Comparison of ENCODE assay signal across 9 cellular contexts in genomic region chr9:134585746-134586706, GRCh38. TPM values are rescaled to one million over a fixed set of nuclear protein-coding genes. Genes with fewer than 3 reads are reported as not detected.
A peak's percentile ranks its signal among the peaks of the same experiment; 100 is the strongest.
DNase-seq lines count a peak whose midpoint lies in the region; TF ChIP-seq lines count a peak whose summit lies in the region.
"Had no signal": no experiment of that assay in that cellular context is flagged by ENCODE, and none has a peak within 500 bp of the region (broad histone marks: within the 10 kb centered on the region; RNA-seq: fewer than 3 reads in every experiment).

No MANE protein-coding gene starts in this region.

- H3K14ac ChIP-seq in trophoblast cell (ENCODE audit: low read length) = no peak overlapping the region

- no peak overlapping the region for H3K4me2 ChIP-seq in trophoblast cell (ENCODE audit: low read length)

- no peaks in the 10 kb centered on the region for H3K36me3 ChIP-seq in trophoblast cell (ENCODE audit: control insufficient read depth in 1 of 2, insufficient read depth in 2 of 2, low read length in 2 of 2)

- no peak overlapping the region for H3K27ac ChIP-seq in trophoblast cell (ENCODE audit: low read depth, low read length)

- H3K9ac ChIP-seq in trophoblast cell (ENCODE audit: low read length) = no peak overlapping the region

- no peaks in the 10 kb centered on the region for H3K79me2 ChIP-seq in trophoblast cell (ENCODE audit: control insufficient read depth, insufficient read depth, low read length, poor library complexity)

- H3K79me1 ChIP-seq in trophoblast cell (ENCODE audit: low read length) = peaks cover 4% of the 10 kb centered on the region

- H4K8ac ChIP-seq in trophoblast cell (ENCODE audit: low read depth, low read length) = no peak overlapping the region

- no peak overlapping the region for H4K12ac ChIP-seq in trophoblast cell (ENCODE audit: low read depth, low read length)

- H2AK5ac ChIP-seq in trophoblast cell (ENCODE audit: low read length) = no peak overlapping the region

- peak; percentile 34 for TF ChIP-seq CTCF in choroid plexus epithelial cell (conservative IDR thresholded peaks at IDR 0.05; ENCODE audit: low read depth, low read length)

- H3K4ac ChIP-seq in trophoblast cell (ENCODE audit: low read depth, low read length) = no peak overlapping the region

- no peaks in the 10 kb centered on the region for H3K9me3 ChIP-seq in trophoblast cell (ENCODE audit: insufficient read depth, low read depth, low read length)

- no peak overlapping the region for H2BK120ac ChIP-seq in trophoblast cell (ENCODE audit: insufficient read depth, low read length, poor library complexity)

- no CpG with 5 or more reads among the region's 28 CpGs for WGBS in trophoblast cell (ENCODE audit: extremely low coverage, insufficient coverage, insufficient read length)

- H3K4me3 ChIP-seq in choroid plexus epithelial cell (ENCODE audit: low read depth, low read length) = no peak overlapping the region
- no peak overlapping the region for H3K4me3 ChIP-seq in trophoblast cell (ENCODE audit: low read depth, low read length)

- no peak overlapping the region for H3K23ac ChIP-seq in trophoblast cell (ENCODE audit: low read length)

- peak overlapping the region; percentile 20 for H4K91ac ChIP-seq in trophoblast cell (ENCODE audit: low read depth, low read length)

- no peak overlapping the region for H3K18ac ChIP-seq in trophoblast cell (ENCODE audit: low read length)

- no peak overlapping the region for H2AFZ ChIP-seq in trophoblast cell (ENCODE audit: insufficient read depth, low read length, poor library complexity)

- peaks cover 2 to 12% of the 10 kb centered on the region in 2 experiments for H3K4me1 ChIP-seq in trophoblast cell (ENCODE audit: control insufficient read depth in 1 of 2, insufficient read depth in 2 of 2, low read length in 2 of 2)

- DNase-seq in EH (ENCODE audit: low read depth) (peak; percentile 84), NCI-H524 (lab: John Stamatoyannopoulos, UW) (peak; percentile 40 to 83), choroid plexus epithelial cell (ENCODE audit: low read depth) (peak; percentile 58), trophoblast cell (peak; percentile 39 to 53), NCI-H82 (lab: John Stamatoyannopoulos, UW) (no peak), NAMALWA (ENCODE audit: low spot score) (no peak)
- DNase-seq in stimulated activated CD4-positive, alpha-beta T cell treated with anti-CD3 and anti-CD28 coated beads, Interleukin-1b, Interleukin-23, amount 100 ng/mL, for 48 hours = no peak
- DNase-seq in activated CD4-positive, alpha-beta T cell treated with anti-CD3 and anti-CD28 coated beads, Interleukin-2, amount 50 U/mL, for 4 hours = no peak
- DNase-seq: NCI-H1436 had no signal

- H3K27me3 ChIP-seq in trophoblast cell (ENCODE audit: insufficient read depth, low read length) = no peaks in the 10 kb centered on the region

- peak overlapping the region; percentile 38 for H2BK12ac ChIP-seq in trophoblast cell (ENCODE audit: low read length)

- H2BK5ac ChIP-seq in trophoblast cell (ENCODE audit: low read depth, low read length, poor library complexity) = no peak overlapping the region

RNA-seq across cellular contexts. Expression of gene COL5A1, which starts 55.6 kb away (rescaled TPM):
- 431 and 476 TPM in 2 replicates for polyA plus RNA-seq in trophoblast cell (2013)

Comparison
In these comparisons a context has a peak if more than half of its experiments do, and no peak if none do; other contexts are left out.
1. DNase-seq: peak in EH (single experiment), NCI-H524 (2 of 2), choroid plexus epithelial cell (single experiment) and trophoblast cell (2 of 2); none in stimulated activated CD4-positive, alpha-beta T cell treated with anti-CD3 and anti-CD28 coated beads, Interleukin-1b, Interleukin-23, amount 100 ng/mL, for 48 hours (single experiment), NCI-H82 (single experiment), NAMALWA (single experiment) and activated CD4-positive, alpha-beta T cell treated with anti-CD3 and anti-CD28 coated beads, Interleukin-2, amount 50 U/mL, for 4 hours (0 of 2).